In genomic region chr1:153616885-153617428, GRCh38 we compare ENCODE assay signal across 12 cellular contexts. TPM values are rescaled to one million over a fixed set of nuclear protein-coding genes. Genes with fewer than 3 reads are reported as not detected.
DNase-seq lines count a peak whose midpoint lies in the region; ATAC-seq and TF ChIP-seq lines count a peak whose summit lies in the region.
"Had no signal": no experiment of that assay in that cellular context is flagged by ENCODE, and none has a peak within 500 bp of the region (broad histone marks: within the 10 kb centered on the region; RNA-seq: fewer than 3 reads in every experiment).

No MANE protein-coding gene starts in this region.

- no peak for DNase-seq in HFFc6
- peak; percentile 59 for DNase-seq in left ventricle myocardium superior
- no peak for DNase-seq in spleen
- DNase-seq in HK-2 (ENCODE audit: unreplicated experiment) = no peak
- no peak for DNase-seq in NCI-H1436 (lab: John Stamatoyannopoulos, UW)
- DNase-seq: NCI-H1930 had no signal

- H3K36me3 ChIP-seq in spleen = peaks cover 0 to 14% (median 0%) of the 10 kb centered on the region in 6 donors
- H3K36me3 ChIP-seq: prostate gland had no signal

- H3K4me3 Mint-ChIP-seq in HFFc6 = peak overlapping the region; percentile 16; the same call in 1 of the 2 replicates
- H3K4me3 Mint-ChIP-seq in activated T-helper 17 cell treated with anti-CD3 and anti-CD28 coated beads, Interleukin-2, amount 50 U/mL, for 72 hours = no peak overlapping the region
- H3K4me3 Mint-ChIP-seq: activated T-cell treated with anti-CD3 and anti-CD28 coated beads, Interleukin-2, amount 50 U/mL, for 72 hours had no signal

- TF ChIP-seq POLR2A in spleen (IDR thresholded peaks at IDR 0.05) = no peak

- 55 to 90% (median 75%) methylated on average over 4 to 5 of the region's 5 CpGs for WGBS in spleen, 5 donors

- H3K4me1 Mint-ChIP-seq in HFFc6 (ENCODE audit: low read depth) = peaks cover 44% of the 10 kb centered on the region
- no peaks in the 10 kb centered on the region for H3K4me1 Mint-ChIP-seq in activated T-helper 17 cell treated with anti-CD3 and anti-CD28 coated beads, Interleukin-2, amount 50 U/mL, for 72 hours

- H3K9me3 ChIP-seq in spleen = no peaks in the 10 kb centered on the region
- H3K9me3 ChIP-seq: prostate gland, tibial artery had no signal

- peak overlapping the region; percentile 73 for H3K27ac Mint-ChIP-seq in HFFc6
- H3K27ac Mint-ChIP-seq in activated T-helper 17 cell treated with anti-CD3 and anti-CD28 coated beads, Interleukin-2, amount 50 U/mL, for 72 hours = peak overlapping the region; percentile 68
- H3K27ac Mint-ChIP-seq: activated T-cell treated with anti-CD3 and anti-CD28 coated beads, Interleukin-2, amount 50 U/mL, for 72 hours had no signal

- H3K27me3 Mint-ChIP-seq in HFFc6 (ENCODE audit: insufficient read depth) = peaks cover 3% of the 10 kb centered on the region; the same call in 1 of the 2 replicates
- no peaks in the 10 kb centered on the region for H3K27me3 Mint-ChIP-seq in activated T-helper 17 cell treated with anti-CD3 and anti-CD28 coated beads, Interleukin-2, amount 50 U/mL, for 72 hours

- intact Hi-C loops in left ventricle myocardium superior (cut with micrococcal nuclease) (no loop called here), spleen (cut with DNase I; ENCODE audit: low total_unique reads) (loop anchor here (5.0 kb wide), 1 partner anchor 45 kb away; no protein-coding TSS in a partner anchor)

- H3K27ac ChIP-seq in spleen = peak overlapping the region in 7 of 8 donors; percentile 32 to 90 (median 48)

- no peak for ATAC-seq in activated T-helper 17 cell treated with anti-CD3 and anti-CD28 coated beads, Interleukin-2, amount 50 U/mL, for 72 hours (replicated peaks)
- ATAC-seq in left ventricle myocardium superior = peak; percentile 64
- no peak for ATAC-seq in GM21447 (IDR thresholded peaks at IDR 0.05; ENCODE audit: unreplicated experiment)

- H3K27me3 ChIP-seq in spleen (replicated peaks in 1 of 7) = no peaks in the 10 kb centered on the region
- H3K27me3 ChIP-seq: tibial artery had no signal

- no peaks in the 10 kb centered on the region for H3K9me3 Mint-ChIP-seq in HFFc6
- no peaks in the 10 kb centered on the region for H3K9me3 Mint-ChIP-seq in activated T-helper 17 cell treated with anti-CD3 and anti-CD28 coated beads, Interleukin-2, amount 50 U/mL, for 72 hours
- H3K9me3 Mint-ChIP-seq: activated T-cell treated with anti-CD3 and anti-CD28 coated beads, Interleukin-2, amount 50 U/mL, for 72 hours had no signal

- H3K36me3 Mint-ChIP-seq in HFFc6 (ENCODE audit: low read depth) = peaks cover 11% of the 10 kb centered on the region
- H3K36me3 Mint-ChIP-seq in activated T-helper 17 cell treated with anti-CD3 and anti-CD28 coated beads, Interleukin-2, amount 50 U/mL, for 72 hours (ENCODE audit: low read depth) = no peaks in the 10 kb centered on the region

- TF ChIP-seq CTCF in HFFc6 (IDR thresholded peaks at IDR 0.05) (no peak), spleen (IDR thresholded peaks at IDR 0.05 in 8 of 11, conservative IDR thresholded peaks at IDR 0.05 in 3 of 11) (no peak)

- peaks cover 12 to 55% (median 34%) of the 10 kb centered on the region in 6 donors for H3K4me1 ChIP-seq in spleen
- H3K4me1 ChIP-seq: prostate gland had no signal

- H3K4me3 ChIP-seq in spleen = no peak overlapping the region
- H3K4me3 ChIP-seq: prostate gland, tibial artery had no signal

RNA-seq across cellular contexts. Expression of gene S100A14, which starts 0.8 kb away (rescaled TPM):
- total RNA-seq in HFFc6 (2021; fragmentation: NEBNext Ultra II Directional; extraction: Animal tissue kit (Norgen Biotek cat#: 25700)) = under 1 TPM in 1 of 6 experiments, not detected in 5; 0.54 TPM
- total RNA-seq in activated T-helper 17 cell treated with anti-CD3 and anti-CD28 coated beads, Interleukin-2, amount 50 U/mL, for 72 hours = under 1 TPM in 1 of 2 donors, not detected in 1; 0.71 TPM
- total RNA-seq in left ventricle myocardium superior (5.7 TPM), spleen (1 to 10 TPM in 1 of 7 donors, under 1 TPM in 3, not detected in 3; 0.28 to 1.0 (median 0.75) TPM)
- polyA plus RNA-seq in spleen = 1 to 10 TPM; 1.2 to 3.0 (median 2.0) TPM

RNA-seq across cellular contexts. Expression of gene S100A16, which starts 4.0 kb away (rescaled TPM):
- 100 to 1,000 TPM; 235 to 351 (median 258) TPM for total RNA-seq in HFFc6 (2021; fragmentation: NEBNext Ultra II Directional; extraction: Animal tissue kit (Norgen Biotek cat#: 25700))
- not detected for total RNA-seq in activated T-helper 17 cell treated with anti-CD3 and anti-CD28 coated beads, Interleukin-2, amount 50 U/mL, for 72 hours
- total RNA-seq in left ventricle myocardium superior (42.2 TPM), spleen (100 to 1,000 TPM in 3 of 7 donors, 10 to 100 TPM in 4; 78.0 to 111 (median 97.0) TPM)
- 100 to 1,000 TPM in 1 of 3 donors, 10 to 100 TPM in 2; 52.0 to 101 (median 68.2) TPM for polyA plus RNA-seq in spleen
- total RNA-seq: activated T-cell treated with anti-CD3 and anti-CD28 coated beads, Interleukin-2, amount 50 U/mL, for 72 hours had no signal

RNA-seq across cellular contexts. Expression of gene S100A13, which starts 10.3 kb away (rescaled TPM):
- total RNA-seq in HFFc6 (2021; fragmentation: NEBNext Ultra II Directional; extraction: Animal tissue kit (Norgen Biotek cat#: 25700)) = 100 to 1,000 TPM; 162 to 225 (median 208) TPM
- 1 to 10 TPM; 6.8 to 7.9 TPM for total RNA-seq in activated T-helper 17 cell treated with anti-CD3 and anti-CD28 coated beads, Interleukin-2, amount 50 U/mL, for 72 hours
- total RNA-seq in left ventricle myocardium superior = 124 TPM
- 100 to 1,000 TPM in 1 of 7 donors, 10 to 100 TPM in 6; 48.8 to 103 (median 72.4) TPM for total RNA-seq in spleen
- 100 to 1,000 TPM; 118 to 146 (median 143) TPM for polyA plus RNA-seq in spleen

RNA-seq across cellular contexts. Expression of gene S100A1, which starts 11.3 kb away (rescaled TPM):
- under 1 TPM in 3 of 6 experiments, not detected in 3; 0.59 to 0.96 (median 0.82) TPM for total RNA-seq in HFFc6 (2021; fragmentation: NEBNext Ultra II Directional; extraction: Animal tissue kit (Norgen Biotek cat#: 25700))
- not detected for total RNA-seq in activated T-helper 17 cell treated with anti-CD3 and anti-CD28 coated beads, Interleukin-2, amount 50 U/mL, for 72 hours
- 2,048 TPM for total RNA-seq in left ventricle myocardium superior
- total RNA-seq in spleen = 1 to 10 TPM in 1 of 7 donors, not detected in 6; 2.6 TPM
- polyA plus RNA-seq in spleen = 10 to 100 TPM in 1 of 3 donors, 1 to 10 TPM in 2; 1.7 to 39.7 (median 8.2) TPM
- total RNA-seq: activated T-cell treated with anti-CD3 and anti-CD28 coated beads, Interleukin-2, amount 50 U/mL, for 72 hours; HT1080 had no signal

RNA-seq across cellular contexts. Expression of gene CHTOP, which starts 16.9 kb away (rescaled TPM):
- total RNA-seq in HFFc6 (2021; fragmentation: NEBNext Ultra II Directional; extraction: Animal tissue kit (Norgen Biotek cat#: 25700)) = 10 to 100 TPM; 48.1 to 57.9 (median 53.9) TPM
- total RNA-seq in activated T-helper 17 cell treated with anti-CD3 and anti-CD28 coated beads, Interleukin-2, amount 50 U/mL, for 72 hours = 10 to 100 TPM; 70.6 to 88.6 TPM
- total RNA-seq in left ventricle myocardium superior = 73.3 TPM
- total RNA-seq in spleen = 100 to 1,000 TPM in 2 of 7 donors, 10 to 100 TPM in 5; 70.7 to 108 (median 86.3) TPM
- 10 to 100 TPM; 58.1 to 84.1 (median 73.1) TPM for polyA plus RNA-seq in spleen

Comparison
In these comparisons a context has a peak if more than half of its experiments do, and no peak if none do; other contexts are left out.
1. RNA of gene S100A16, which starts 4.0 kb away (total RNA-seq): 235 to 351 TPM in HFFc6, 78.0 to 111 TPM in spleen and 42.2 TPM in left ventricle myocardium superior (single experiment); not detected in activated T-helper 17 cell treated with anti-CD3 and anti-CD28 coated beads, Interleukin-2, amount 50 U/mL, for 72 hours; every median in the first group is over 10 times any median in the second.
2. RNA of gene S100A13, which starts 10.3 kb away (total RNA-seq): 162 to 225 TPM in HFFc6, 124 TPM in left ventricle myocardium superior (single experiment) and 48.8 to 103 TPM in spleen; 6.8 to 7.9 TPM in activated T-helper 17 cell treated with anti-CD3 and anti-CD28 coated beads, Interleukin-2, amount 50 U/mL, for 72 hours; every median in the first group is over 4 times any median in the second.